27 cellular contexts compared by ENCODE assay signal in the genomic region with DNA sequence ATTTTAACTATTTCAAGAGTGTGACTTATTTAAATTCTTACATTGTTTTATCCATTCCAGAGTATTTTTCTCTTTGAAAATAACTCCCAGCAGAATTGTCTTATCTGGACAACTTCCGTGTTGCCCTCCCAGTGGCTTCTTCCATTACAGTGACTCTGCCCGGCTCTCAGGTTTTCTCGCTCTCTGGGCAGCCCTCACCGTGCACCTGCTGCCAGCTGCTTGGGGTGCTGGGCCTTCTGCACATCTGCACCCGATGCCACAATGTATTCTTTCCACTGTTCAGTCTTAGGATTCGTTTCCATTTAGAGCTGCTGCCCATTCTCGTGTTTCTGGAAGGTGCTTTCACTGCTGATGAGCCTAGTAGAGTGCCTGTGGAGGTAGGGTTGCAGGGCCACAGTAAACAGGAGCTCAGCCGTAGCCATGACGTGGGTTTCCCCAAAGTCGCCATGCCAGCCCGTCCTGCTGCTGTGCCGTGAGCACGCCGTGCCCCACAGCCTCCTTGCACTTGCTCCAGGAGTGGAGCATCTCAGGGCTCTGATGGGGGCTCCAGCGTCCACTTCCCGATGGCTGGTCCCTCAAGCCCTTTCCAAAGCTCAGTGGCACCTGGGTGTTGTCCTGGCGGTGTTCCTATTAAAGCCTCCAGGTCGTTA. TPM values are rescaled to one million over a fixed set of nuclear protein-coding genes. Genes with fewer than 3 reads are reported as not detected.
A peak's percentile ranks its signal among the peaks of the same experiment; 100 is the strongest.
DNase-seq lines count a peak whose midpoint lies in the region; ATAC-seq and TF ChIP-seq lines count a peak whose summit lies in the region.
"Had no signal": no experiment of that assay in that cellular context is flagged by ENCODE, and none has a peak within 500 bp of the region (broad histone marks: within the 10 kb centered on the region; RNA-seq: fewer than 3 reads in every experiment).

No MANE protein-coding gene starts in this region.

- TF ChIP-seq CTCF in chondrocyte (IDR thresholded peaks at IDR 0.05) (no peak), testis (IDR thresholded peaks at IDR 0.05) (no peak), mucosa of descending colon (IDR thresholded peaks at IDR 0.05) (no peak)

- peaks cover 33% of the 10 kb centered on the region for H3K36me3 Mint-ChIP-seq in chondrocyte (ENCODE audit: low read depth)

- WGBS in testis, 2 donors = 91 to 93% methylated on average over 14 to 18 of the region's 18 CpGs

- no peak overlapping the region for H3K27ac Mint-ChIP-seq in chondrocyte (ENCODE audit: unreplicated experiment)
- H3K27ac Mint-ChIP-seq: HFFc6 had no signal

- no peaks in the 10 kb centered on the region for H3K9me3 ChIP-seq in testis
- no peaks in the 10 kb centered on the region for H3K9me3 ChIP-seq in mucosa of descending colon
- H3K9me3 ChIP-seq: SJSA1 had no signal

- H3K4me3 ChIP-seq in testis (no peak overlapping the region), mucosa of descending colon (no peak overlapping the region)
- H3K4me3 ChIP-seq: SJSA1 had no signal

- no peak overlapping the region for H3K27ac ChIP-seq in testis
- H3K27ac ChIP-seq: 22Rv1, C4-2B, SJSA1 had no signal

- H3K4me1 Mint-ChIP-seq in chondrocyte (ENCODE audit: low read depth) = no peaks in the 10 kb centered on the region
- H3K4me1 Mint-ChIP-seq: H9 had no signal

- ATAC-seq in mucosa of descending colon = no peak
- ATAC-seq: HepG2, Panc1 had no signal

- peaks cover 4% of the 10 kb centered on the region for H3K9me3 Mint-ChIP-seq in chondrocyte (ENCODE audit: low read depth)
- H3K9me3 Mint-ChIP-seq: H9 had no signal

- H3K27me3 ChIP-seq in testis = no peaks in the 10 kb centered on the region
- H3K27me3 ChIP-seq: SJSA1 had no signal

- DNase-seq in NCI-H2107 treated with DMSO at 0.1 percent for 48 hours (lab: John Stamatoyannopoulos, UW; ENCODE audit: unreplicated experiment) = peak; percentile 16
- no peak for DNase-seq in NCI-H2107 (lab: John Stamatoyannopoulos, UW)
- DNase-seq in chondrocyte (ENCODE audit: low spot score) = peak; percentile 54
- peak; percentile 57 for DNase-seq in mesenteric fat pad (ENCODE audit: low spot score)
- DNase-seq in testis = peak; percentile 6
- no peak for DNase-seq in amygdala (lab: John Stamatoyannopoulos, UW)
- no peak for DNase-seq in activated CD4-positive, alpha-beta T cell treated with anti-CD3 and anti-CD28 coated beads for 4 hours
- no peak for DNase-seq in mucosa of descending colon
- DNase-seq: ACHN; EL; HFFc6; KBM-7; MM.1S; NCI-H1048; NCI-H1417 treated with DMSO at 0.1 percent for 48 hours; NCI-H187; NCI-H2227 treated with DMSO at 0.1 percent for 48 hours; NCI-H524; NCI-H774; NK-92 treated with Interleukin-12 subunit alpha and Interleukin-12 subunit beta, amount 100 ng/mL, for 24 hours had no signal

- H3K4me1 ChIP-seq in testis (peaks cover 20% of the 10 kb centered on the region), mucosa of descending colon (ENCODE audit: low read depth) (peaks cover 3% of the 10 kb centered on the region)

- H3K4me3 Mint-ChIP-seq in chondrocyte (ENCODE audit: unreplicated experiment) = no peak overlapping the region
- H3K4me3 Mint-ChIP-seq: CD8-positive, alpha-beta memory T cell; H9; HFFc6 had no signal

- H3K36me3 ChIP-seq in testis (ENCODE audit: low read depth, missing control alignments) (no peaks in the 10 kb centered on the region), mucosa of descending colon (ENCODE audit: low read depth) (peaks cover 5% of the 10 kb centered on the region)

- intact Hi-C loops in testis (cut with DNase I; ENCODE audit: low total_unique reads) (no loop called here), mucosa of descending colon (cut with DNase I, micrococcal nuclease) (no loop called here)

- no peaks in the 10 kb centered on the region for H3K27me3 Mint-ChIP-seq in chondrocyte (ENCODE audit: low read depth)
- H3K27me3 Mint-ChIP-seq: CD8-positive, alpha-beta memory T cell had no signal

- TF ChIP-seq POLR2A in testis (IDR thresholded peaks at IDR 0.05) = no peak

RNA-seq across cellular contexts. Expression of a gene that starts 46.1 kb away (rescaled TPM):
- total RNA-seq in chondrocyte (17.0 to 24.9 TPM (median 19.5 TPM) in 3 replicates), mesenteric fat pad (21.7 TPM), testis (10 to 100 TPM; 65.9 to 78.5 TPM), mucosa of descending colon (10 to 100 TPM; 17.7 to 32.4 (median 22.6) TPM)
- 16.3 TPM for polyA plus RNA-seq in testis (ENCODE audit: insufficient read depth, low read depth, low replicate concordance)

RNA-seq across cellular contexts. Expression of a gene that starts 48.0 kb away (rescaled TPM):
- total RNA-seq in chondrocyte (52.8 to 76.0 TPM (median 54.3 TPM) in 3 replicates), mesenteric fat pad (66.4 TPM), testis (10 to 100 TPM; 72.4 to 73.1 TPM), mucosa of descending colon (10 to 100 TPM; 52.7 to 66.4 (median 54.3) TPM)
- 135 TPM for polyA plus RNA-seq in testis (ENCODE audit: insufficient read depth, low read depth, low replicate concordance)

Comparison
In these comparisons a context has a peak if more than half of its experiments do, and no peak if none do; other contexts are left out.
1. DNase-seq: peak in NCI-H2107 treated with DMSO at 0.1 percent for 48 hours (single experiment), chondrocyte (single experiment), mesenteric fat pad (single experiment) and testis (single experiment); none in NCI-H2107 (single experiment), amygdala (0 of 56), activated CD4-positive, alpha-beta T cell treated with anti-CD3 and anti-CD28 coated beads for 4 hours (0 of 2) and mucosa of descending colon (0 of 3).